14 cellular contexts compared by ENCODE assay signal in the genomic region with DNA sequence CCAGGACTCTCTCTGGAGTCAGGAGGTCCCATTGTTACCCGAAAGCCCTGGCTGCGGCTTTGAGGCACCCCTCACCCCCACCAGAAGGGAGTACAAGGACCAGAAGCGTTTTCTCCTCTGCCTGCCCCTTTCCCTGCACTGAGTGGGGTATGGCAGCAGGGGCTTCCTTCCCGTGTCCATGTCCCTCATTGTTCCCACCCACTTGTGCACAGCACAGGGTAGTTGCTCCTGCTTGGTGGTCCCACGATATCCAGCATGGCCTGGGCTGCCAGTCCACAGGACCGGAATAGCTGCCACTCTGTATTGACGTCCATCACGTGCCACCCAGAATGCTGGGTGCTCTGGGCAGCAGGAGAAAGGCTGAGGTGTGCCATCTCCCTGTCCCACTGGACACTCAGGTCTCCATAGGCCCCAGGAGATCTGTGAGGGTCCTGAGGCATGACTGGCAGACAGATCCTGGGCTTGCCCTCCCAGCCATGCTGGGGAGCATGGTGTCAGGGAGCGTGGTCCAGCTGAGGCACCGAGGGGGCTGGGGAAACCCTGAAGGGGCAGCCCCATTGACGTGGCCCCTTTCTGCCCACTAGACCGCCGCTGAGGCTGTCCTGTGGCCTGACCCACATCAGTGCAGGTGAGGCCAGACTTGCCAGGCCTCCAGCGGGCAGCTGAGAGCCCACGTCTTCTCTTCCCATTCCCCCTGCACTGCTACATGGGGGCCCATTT.
"Had no signal": no experiment of that assay in that cellular context is flagged by ENCODE, and none has a peak within 500 bp of the region (broad histone marks: within the 10 kb centered on the region; RNA-seq: fewer than 3 reads in every experiment).

No MANE protein-coding gene starts in this region.

- H3K27me3 Mint-ChIP-seq: naive B cell, T-helper 17 cell had no signal

- H3K4me1 ChIP-seq: psoas muscle had no signal

- H3K4me3 ChIP-seq: cardiac muscle cell, lung, psoas muscle, sigmoid colon, testis had no signal

- H3K9me3 ChIP-seq: psoas muscle, sigmoid colon, testis had no signal

- H3K27me3 ChIP-seq: cardiac muscle cell, sigmoid colon, testis had no signal

- H3K4me3 Mint-ChIP-seq: activated T-helper 1 cell treated with anti-CD3 and anti-CD28 coated beads, Interleukin-12 subunit alpha, Interleukin-12 subunit beta, Interleukin-2, Interleukin-4 antibody, amounts not matched to agents 30 ng/mL and 10 ng/mL and 1 ng/mL, durations not matched to agents 14 hours and 24 hours and 36 hours; naive B cell; T-helper 17 cell had no signal

- DNase-seq: activated CD4-positive, alpha-beta T cell treated with anti-CD3 and anti-CD28 coated beads, Interleukin-2, amount 50 U/mL, for 1 hour; activated naive CD4-positive, alpha-beta T cell; aorta; effector CD4-positive, alpha-beta T cell; naive B cell; psoas muscle; sigmoid colon; stimulated activated CD4-positive, alpha-beta T cell treated with anti-CD3 and anti-CD28 coated beads, Interleukin-2, amount 100 ng/mL, for 48 hours; stimulated activated naive CD8-positive, alpha-beta T cell treated with anti-CD3 and anti-CD28 coated beads, Interleukin-15, Interleukin-2, amounts not matched to agents 100 U/mL and 50 U/mL, for 24 hours; T-helper 17 cell; testis had no signal

- H3K27ac ChIP-seq: cardiac muscle cell, psoas muscle, sigmoid colon, testis had no signal

- ATAC-seq: psoas muscle; stimulated activated naive CD8-positive, alpha-beta T cell treated with anti-CD3 and anti-CD28 coated beads, Interleukin-15, Interleukin-2, amounts not matched to agents 100 U/mL and 50 U/mL, for 24 hours; T-helper 17 cell had no signal

- H3K36me3 ChIP-seq: cardiac muscle cell had no signal

- H3K27ac Mint-ChIP-seq: activated T-helper 1 cell treated with anti-CD3 and anti-CD28 coated beads, Interleukin-12 subunit alpha, Interleukin-12 subunit beta, Interleukin-2, Interleukin-4 antibody, amounts not matched to agents 30 ng/mL and 10 ng/mL and 1 ng/mL, durations not matched to agents 14 hours and 24 hours and 36 hours; T-helper 17 cell had no signal
